1 cellular context compared by ENCODE assay signal in genomic region chr9:133576591-133577462, GRCh38.
TF ChIP-seq lines count a peak whose summit lies in the region.

No MANE protein-coding gene starts in this region.

TF ChIP-seq in H1, 55 proteins besides CTCF, POLR2A, EP300 and RAD21:
- TF ChIP-seq CHD7 (IDR thresholded peaks at IDR 0.05; ENCODE audit: insufficient replicate concordance, low read length), result no peak
- TF ChIP-seq MAX (IDR thresholded peaks at IDR 0.05), result no peak
- TF ChIP-seq POLR2AphosphoS5 (IDR thresholded peaks at IDR 0.05; ENCODE audit: low read depth, low read length), result no peak
- TF ChIP-seq SIRT6 (IDR thresholded peaks at IDR 0.05; ENCODE audit: low read length), result no peak
- TF ChIP-seq CBX5 (IDR thresholded peaks at IDR 0.05; ENCODE audit: low read depth, low read length), result no peak
- no peak for TF ChIP-seq RXRA (IDR thresholded peaks at IDR 0.05; ENCODE audit: insufficient read depth, low read depth, low read length)
- TF ChIP-seq TCF12 (IDR thresholded peaks at IDR 0.05; ENCODE audit: low read depth, low read length), result no peak
- TF ChIP-seq KDM5A (IDR thresholded peaks at IDR 0.05; ENCODE audit: low read length), result no peak
- TF ChIP-seq NRF1 (IDR thresholded peaks at IDR 0.05; ENCODE audit: low read depth, low read length), result no peak
- TF ChIP-seq RNF2 (IDR thresholded peaks at IDR 0.05; ENCODE audit: borderline replicate concordance, low read depth, low read length, missing control alignments, poor library complexity, severe bottlenecking), result no peak
- no peak for TF ChIP-seq YY1 (IDR thresholded peaks at IDR 0.05; ENCODE audit: low read depth, low read length)
- TF ChIP-seq, protein P1, sequence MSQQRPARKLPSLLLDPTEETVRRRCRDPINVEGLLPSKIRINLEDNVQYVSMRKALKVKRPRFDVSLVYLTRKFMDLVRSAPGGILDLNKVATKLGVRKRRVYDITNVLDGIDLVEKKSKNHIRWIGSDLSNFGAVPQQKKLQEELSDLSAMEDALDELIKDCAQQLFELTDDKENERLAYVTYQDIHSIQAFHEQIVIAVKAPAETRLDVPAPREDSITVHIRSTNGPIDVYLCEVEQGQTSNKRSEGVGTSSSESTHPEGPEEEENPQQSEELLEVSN (IDR thresholded peaks at IDR 0.05), result no peak
- no peak for TF ChIP-seq RBBP5 (IDR thresholded peaks at IDR 0.05; ENCODE audit: borderline replicate concordance, low read depth, low read length)
- TF ChIP-seq ASH2L (IDR thresholded peaks at IDR 0.05; ENCODE audit: low read length), result no peak
- no peak for TF ChIP-seq MAFK (IDR thresholded peaks at IDR 0.05; ENCODE audit: low read depth, low read length)
